10 cellular contexts compared by ENCODE assay signal in genomic region chr6:165231581-165232276, GRCh38.
A peak's percentile ranks its signal among the peaks of the same experiment; 100 is the strongest.
DNase-seq lines count a peak whose midpoint lies in the region; ATAC-seq and TF ChIP-seq lines count a peak whose summit lies in the region.
"Had no signal": no experiment of that assay in that cellular context is flagged by ENCODE, and none has a peak within 500 bp of the region (broad histone marks: within the 10 kb centered on the region; RNA-seq: fewer than 3 reads in every experiment).

No MANE protein-coding gene starts in this region.

- H3K4me3 ChIP-seq in HCT116 (replicated peaks in 1 of 2; ENCODE audit: low read depth in 1 of 2, low read length in 2 of 2) (no peak overlapping the region), NT2/D1 (ENCODE audit: insufficient read length, low read depth) (no peak overlapping the region), fibroblast of the aortic adventitia (ENCODE audit: low read depth, low read length) (no peak overlapping the region), rectal smooth muscle tissue (ENCODE audit: low read length) (no peak overlapping the region)
- H3K4me3 ChIP-seq: lung had no signal

- H3K36me3 ChIP-seq in HCT116 (ENCODE audit: control insufficient read depth in 1 of 2, insufficient read depth in 2 of 2, low read length in 2 of 2) (no peaks in the 10 kb centered on the region), NT2/D1 (ENCODE audit: insufficient read depth, insufficient read length, low read length) (no peaks in the 10 kb centered on the region), rectal smooth muscle tissue (ENCODE audit: control insufficient read depth, insufficient read depth, low read length) (no peaks in the 10 kb centered on the region)

- H3K9me3 ChIP-seq in HCT116 (ENCODE audit: control insufficient read depth in 1 of 2, insufficient read depth in 1 of 2, low read depth in 1 of 2, low read length in 2 of 2) = no peaks in the 10 kb centered on the region; a peak in 2 of 4 replicates
- peaks cover 12% of the 10 kb centered on the region; the same call in 1 of the 2 replicates for H3K9me3 ChIP-seq in NT2/D1 (ENCODE audit: insufficient read depth, low read length)

- H3K4me1 ChIP-seq in HCT116 (ENCODE audit: control insufficient read depth in 1 of 2, insufficient read depth in 2 of 2, low read length in 2 of 2) (no peaks in the 10 kb centered on the region), NT2/D1 (ENCODE audit: insufficient read depth, insufficient read length) (no peaks in the 10 kb centered on the region), rectal smooth muscle tissue (ENCODE audit: control insufficient read depth, insufficient read depth, low read length) (no peaks in the 10 kb centered on the region)

- POLR2A ChIA-PET in HCT116 (lab: Charles Lee) = no interaction called here

- DNase-seq in HCT116 (ENCODE audit: low read depth, low spot score) = peak; percentile 6
- DNase-seq in NT2/D1 (ENCODE audit: low read depth, low spot score) = peak; percentile 15
- DNase-seq in fibroblast of the aortic adventitia (ENCODE audit: low read depth) = peak; percentile 71
- DNase-seq in GDM1 (lab: John Stamatoyannopoulos, UW) = no peak
- DNase-seq: IMR-90 had no signal

- intact Hi-C loops in HCT116 (cut with micrococcal nuclease) = no loop called here

- H3K4me2 ChIP-seq in HCT116 (ENCODE audit: low read length) = no peak overlapping the region

- peak; percentile 52 for TF ChIP-seq RAD21 in HCT116 (IDR thresholded peaks at IDR 0.05; ENCODE audit: low read depth)

- H3K9ac ChIP-seq in HCT116 (ENCODE audit: low read length) (no peak overlapping the region), NT2/D1 (ENCODE audit: insufficient read length, low read depth) (no peak overlapping the region), rectal smooth muscle tissue (ENCODE audit: low read length) (no peak overlapping the region)

- BruUV-seq in HCT116 (replicated peaks; lab: Mats Ljungman, UMichigan) = no TSS peak

- ATAC-seq in HCT116 = no peak
- ATAC-seq in HG03469 (IDR thresholded peaks at IDR 0.05; ENCODE audit: unreplicated experiment) = no peak
- ATAC-seq in HG03196 (IDR thresholded peaks at IDR 0.05; ENCODE audit: unreplicated experiment) = no peak
- ATAC-seq in GM18861 (IDR thresholded peaks at IDR 0.05; ENCODE audit: unreplicated experiment) = no peak

- no peak for TF ChIP-seq POLR2A in HCT116 (IDR thresholded peaks at IDR 0.05; ENCODE audit: borderline replicate concordance, extremely low read depth, insufficient read depth, insufficient read length)

- no peaks in the 10 kb centered on the region for H3K79me2 ChIP-seq in HCT116 (ENCODE audit: insufficient read depth, low read length)

- RAD21 ChIA-PET in HCT116 (lab: Charles Lee; ENCODE audit: low non-redundant PET in 1 of 2, low total read pairs in 2 of 2, uncharacterized antibody in 2 of 2, unreplicated experiment in 2 of 2) = no interaction called here

- CTCF ChIA-PET in HCT116 (lab: Charles Lee) = no interaction called here

- no peak overlapping the region for H2AFZ ChIP-seq in HCT116 (ENCODE audit: low read depth, low read length, poor library complexity, severe bottlenecking)

- no peaks in the 10 kb centered on the region for H3K9me2 ChIP-seq in HCT116 (ENCODE audit: insufficient read depth)

- no peaks in the 10 kb centered on the region for H4K20me1 ChIP-seq in HCT116 (ENCODE audit: insufficient read depth)

- H3K27ac ChIP-seq in HCT116 (ENCODE audit: low read depth, low read length) (no peak overlapping the region), rectal smooth muscle tissue (ENCODE audit: low read depth, low read length) (peak overlapping the region; percentile 12)

- H3K27me3 ChIP-seq in HCT116 (ENCODE audit: insufficient read depth, low read length) = no peaks in the 10 kb centered on the region
- H3K27me3 ChIP-seq in NT2/D1 (ENCODE audit: insufficient read depth, insufficient read length) = no peaks in the 10 kb centered on the region
- H3K27me3 ChIP-seq in rectal smooth muscle tissue (ENCODE audit: control insufficient read depth, insufficient read depth, low read length) = no peaks in the 10 kb centered on the region

- TF ChIP-seq CTCF in HCT116 (IDR thresholded peaks at IDR 0.05 in 2 of 3, conservative IDR thresholded peaks at IDR 0.05 in 1 of 3; ENCODE audit: borderline replicate concordance in 1 of 3, insufficient read depth in 1 of 3, low read depth in 2 of 3, low read length in 2 of 3) = peak in 2 of 3 experiments; percentile 22 to 45; a peak in 3 of 6 replicates
- TF ChIP-seq CTCF in fibroblast of the aortic adventitia (IDR thresholded peaks at IDR 0.05; ENCODE audit: insufficient read depth, low read length) = peak; percentile 66

TF ChIP-seq in HCT116, 20 proteins besides CTCF, POLR2A, EP300 and RAD21:
- no peak for TF ChIP-seq MAX (IDR thresholded peaks at IDR 0.05)
- no peak for TF ChIP-seq EGR1 (IDR thresholded peaks at IDR 0.05; ENCODE audit: low read depth)
- no peak for TF ChIP-seq SP1 (IDR thresholded peaks at IDR 0.05; ENCODE audit: low read depth)
- TF ChIP-seq FOSL1 (IDR thresholded peaks at IDR 0.05; ENCODE audit: low read depth) = no peak
- no peak for TF ChIP-seq YY1 (IDR thresholded peaks at IDR 0.05; ENCODE audit: extremely low read depth, insufficient replicate concordance, low read depth, low read length)
- no peak for TF ChIP-seq ZNF274 (IDR thresholded peaks at IDR 0.05; ENCODE audit: low read depth, low read length)
- no peak for TF ChIP-seq CEBPB (IDR thresholded peaks at IDR 0.05; ENCODE audit: low read depth)
- TF ChIP-seq ZFX (IDR thresholded peaks at IDR 0.05) = no peak
- no peak for TF ChIP-seq CBX3 (IDR thresholded peaks at IDR 0.05; ENCODE audit: low read depth)
- no peak for TF ChIP-seq EZH2phosphoT487 (IDR thresholded peaks at IDR 0.05; ENCODE audit: borderline replicate concordance)
